In the genomic region with DNA sequence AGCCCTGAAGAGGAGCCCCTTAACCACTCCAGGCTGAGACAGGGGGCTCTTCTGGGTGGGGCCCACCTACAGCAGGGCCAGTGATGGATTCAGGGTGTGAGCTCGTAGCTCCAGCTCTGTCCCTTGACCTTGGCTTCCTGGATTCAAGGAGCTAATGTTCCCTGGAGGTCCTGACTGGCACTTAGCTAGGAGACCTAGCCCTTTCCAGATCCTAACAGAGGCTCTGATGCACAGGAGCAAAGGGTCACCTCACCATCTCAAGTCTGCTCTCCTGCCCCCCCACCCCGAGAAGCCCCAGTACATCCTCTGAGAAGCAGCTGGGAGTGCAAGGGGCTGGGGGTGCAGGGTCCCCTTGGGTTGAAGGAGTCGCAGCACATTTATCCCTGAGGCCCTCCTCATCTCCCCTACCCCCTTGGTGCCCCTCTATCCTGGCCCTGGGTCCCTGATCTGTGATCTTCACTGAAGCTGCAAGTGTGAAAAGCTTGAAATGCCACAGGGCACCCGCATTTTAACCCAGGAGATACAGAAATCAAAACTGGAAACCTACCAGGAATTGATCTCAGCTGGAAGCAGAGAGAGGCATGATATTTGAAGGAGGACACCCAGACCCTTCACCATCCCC, we compare ENCODE assay signal across 1 cellular context.
TF ChIP-seq lines count a peak whose summit lies in the region.

No MANE protein-coding gene starts in this region.

TF ChIP-seq in IMR-90, 13 proteins besides CTCF, POLR2A, EP300 and RAD21:
- TF ChIP-seq MAZ (IDR thresholded peaks at IDR 0.05; ENCODE audit: borderline replicate concordance, low read depth, low read length) (no peak), SMC3 (IDR thresholded peaks at IDR 0.05; ENCODE audit: low read depth, low read length) (no peak), MAFK (IDR thresholded peaks at IDR 0.05; ENCODE audit: low read depth, low read length) (no peak), RFX5 (IDR thresholded peaks at IDR 0.05; ENCODE audit: low read depth, low read length) (no peak), CEBPB (IDR thresholded peaks at IDR 0.05; ENCODE audit: low read depth, low read length) (no peak), FOS (IDR thresholded peaks at IDR 0.05; ENCODE audit: low read depth, low read length) (no peak)
- TF ChIP-seq, protein P1, sequence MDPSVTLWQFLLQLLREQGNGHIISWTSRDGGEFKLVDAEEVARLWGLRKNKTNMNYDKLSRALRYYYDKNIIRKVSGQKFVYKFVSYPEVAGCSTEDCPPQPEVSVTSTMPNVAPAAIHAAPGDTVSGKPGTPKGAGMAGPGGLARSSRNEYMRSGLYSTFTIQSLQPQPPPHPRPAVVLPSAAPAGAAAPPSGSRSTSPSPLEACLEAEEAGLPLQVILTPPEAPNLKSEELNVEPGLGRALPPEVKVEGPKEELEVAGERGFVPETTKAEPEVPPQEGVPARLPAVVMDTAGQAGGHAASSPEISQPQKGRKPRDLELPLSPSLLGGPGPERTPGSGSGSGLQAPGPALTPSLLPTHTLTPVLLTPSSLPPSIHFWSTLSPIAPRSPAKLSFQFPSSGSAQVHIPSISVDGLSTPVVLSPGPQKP (IDR thresholded peaks at IDR 0.05; ENCODE audit: borderline replicate concordance, low read depth, low read length) = no peak
